21 cellular contexts compared by ENCODE assay signal in the genomic region with DNA sequence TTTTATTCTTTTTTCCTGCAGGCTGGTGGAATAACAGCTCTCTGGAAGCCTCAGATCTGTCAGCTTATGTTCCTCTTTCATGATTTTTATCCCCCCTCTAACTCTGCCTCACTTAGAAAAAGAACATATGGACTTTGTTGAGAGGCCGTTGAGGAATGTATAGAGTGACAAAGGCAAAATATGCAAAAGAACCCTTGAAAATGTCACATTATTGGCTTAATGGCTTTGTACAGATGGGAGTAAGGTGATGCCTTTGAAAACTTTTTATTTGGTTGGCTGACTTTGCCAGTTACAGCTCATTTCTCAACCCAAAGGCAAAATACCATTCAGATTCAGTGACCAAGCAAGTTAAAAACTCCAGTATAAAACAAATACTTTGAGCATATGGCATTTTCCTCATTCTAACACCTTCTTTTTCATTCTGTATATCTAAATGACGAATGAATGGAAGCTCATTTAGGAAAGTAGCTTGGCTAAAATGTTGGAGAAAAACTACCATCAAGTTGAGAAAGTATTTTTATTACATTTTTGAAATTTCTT.
DNase-seq lines count a peak whose midpoint lies in the region; ATAC-seq, FAIRE-seq and TF ChIP-seq lines count a peak whose summit lies in the region.
"Had no signal": no experiment of that assay in that cellular context is flagged by ENCODE, and none has a peak within 500 bp of the region (broad histone marks: within the 10 kb centered on the region; RNA-seq: fewer than 3 reads in every experiment).

No MANE protein-coding gene starts in this region.

- no peak overlapping the region for H2BK15ac ChIP-seq in H9 (ENCODE audit: low read depth, low read length)

- H3K4me3 ChIP-seq in BLaER1 (no peak overlapping the region), astrocyte (ENCODE audit: insufficient read depth, low read depth, low read length) (no peak overlapping the region), rectal smooth muscle tissue (ENCODE audit: low read length) (no peak overlapping the region)
- H3K4me3 ChIP-seq: dorsolateral prefrontal cortex, upper lobe of right lung had no signal

- H3K27me3 ChIP-seq in BLaER1, result no peaks in the 10 kb centered on the region
- no peaks in the 10 kb centered on the region for H3K27me3 ChIP-seq in astrocyte (ENCODE audit: insufficient read depth, low read length)
- no peaks in the 10 kb centered on the region for H3K27me3 ChIP-seq in rectal smooth muscle tissue (ENCODE audit: control insufficient read depth, insufficient read depth, low read length)
- no peaks in the 10 kb centered on the region for H3K27me3 ChIP-seq in H9 (ENCODE audit: insufficient read depth, low read length)
- H3K27me3 ChIP-seq: dorsolateral prefrontal cortex, neutrophil, upper lobe of right lung had no signal

- H2BK12ac ChIP-seq in H9 (ENCODE audit: insufficient read length, low read depth, low read length), result no peak overlapping the region

- no peaks in the 10 kb centered on the region for H3K23me2 ChIP-seq in H9 (ENCODE audit: insufficient read length, low read depth, low read length, poor library complexity, severe bottlenecking)

- no peaks in the 10 kb centered on the region for H3K36me3 ChIP-seq in BLaER1
- no peaks in the 10 kb centered on the region for H3K36me3 ChIP-seq in astrocyte (ENCODE audit: insufficient read depth, low read length)
- H3K36me3 ChIP-seq in rectal smooth muscle tissue (ENCODE audit: control insufficient read depth, insufficient read depth, low read length), result no peaks in the 10 kb centered on the region
- H3K36me3 ChIP-seq: neutrophil, upper lobe of right lung had no signal

- no peak overlapping the region for H3T11ph ChIP-seq in H9 (ENCODE audit: low read length)

- H3K27ac Mint-ChIP-seq in astrocyte (ENCODE audit: unreplicated experiment), result no peak overlapping the region
- H3K27ac Mint-ChIP-seq in stimulated activated effector memory CD8-positive, alpha-beta T cell treated with anti-CD3 and anti-CD28 coated beads, Interleukin-12 subunit alpha, Interleukin-12 subunit beta, amount 100 ng/mL, for 72 hours, result no peak overlapping the region
- H3K27ac Mint-ChIP-seq in H9, result no peak overlapping the region
- H3K27ac Mint-ChIP-seq: activated naive CD4-positive, alpha-beta T cell treated with anti-CD3 and anti-CD28 coated beads for 36 hours; activated T-cell treated with anti-CD3 and anti-CD28 coated beads, Interleukin-2, amount 50 U/mL, for 72 hours; CD4-positive, CD25-positive, alpha-beta regulatory T cell; immature natural killer cell had no signal

- peak overlapping the region; percentile 21; the same call in 1 of the 2 replicates for H3K4me2 ChIP-seq in BLaER1
- H3K4me2 ChIP-seq in astrocyte (ENCODE audit: low read length), result no peak overlapping the region
- no peak overlapping the region for H3K4me2 ChIP-seq in H9 (ENCODE audit: insufficient read depth, insufficient read length, low read length)

- H2AK5ac ChIP-seq in H9 (ENCODE audit: insufficient read length, low read length), result no peak overlapping the region

- peak; percentile 75 for FAIRE-seq in astrocyte (lab: Jason Lieb, UNC)

- H3K4me1 Mint-ChIP-seq in astrocyte (ENCODE audit: low read depth, unreplicated experiment), result peaks cover 7% of the 10 kb centered on the region
- H3K4me1 Mint-ChIP-seq in stimulated activated effector memory CD8-positive, alpha-beta T cell treated with anti-CD3 and anti-CD28 coated beads, Interleukin-12 subunit alpha, Interleukin-12 subunit beta, amount 100 ng/mL, for 72 hours, result no peaks in the 10 kb centered on the region
- H3K4me1 Mint-ChIP-seq in H9, result no peaks in the 10 kb centered on the region
- H3K4me1 Mint-ChIP-seq: CD4-positive, CD25-positive, alpha-beta regulatory T cell; immature natural killer cell had no signal

- no peak overlapping the region for H3K4ac ChIP-seq in H9 (ENCODE audit: low read depth, low read length)

- H3K14ac ChIP-seq in H9 (ENCODE audit: insufficient read depth, low read length), result no peak overlapping the region

- no peak overlapping the region for H4K8ac ChIP-seq in H9 (replicated peaks; ENCODE audit: insufficient read length, low read depth, low read length)

- H3K9me3 ChIP-seq in BLaER1 (no peaks in the 10 kb centered on the region), astrocyte (ENCODE audit: insufficient read depth, low read depth, low read length) (no peaks in the 10 kb centered on the region), H9 (ENCODE audit: control insufficient read depth, low read depth, low read length) (no peaks in the 10 kb centered on the region)
- H3K9me3 ChIP-seq: neutrophil, upper lobe of right lung had no signal

- H3K27ac ChIP-seq in BLaER1, result no peak overlapping the region
- no peak overlapping the region for H3K27ac ChIP-seq in astrocyte (ENCODE audit: low read depth, low read length)
- H3K27ac ChIP-seq in rectal smooth muscle tissue (ENCODE audit: low read depth, low read length), result peak overlapping the region; percentile 52
- no peak overlapping the region for H3K27ac ChIP-seq in H9 (ENCODE audit: insufficient read length, low read depth, low read length)
- H3K27ac ChIP-seq: neutrophil, upper lobe of right lung had no signal

- H3K36me3 Mint-ChIP-seq in astrocyte (ENCODE audit: low read depth, unreplicated experiment) (no peaks in the 10 kb centered on the region), H9 (ENCODE audit: insufficient read depth in 1 of 3, low read depth in 3 of 3) (no peaks in the 10 kb centered on the region)
- H3K36me3 Mint-ChIP-seq in stimulated activated effector memory CD8-positive, alpha-beta T cell treated with anti-CD3 and anti-CD28 coated beads, Interleukin-12 subunit alpha, Interleukin-12 subunit beta, amount 100 ng/mL, for 72 hours, result no peaks in the 10 kb centered on the region
- H3K36me3 Mint-ChIP-seq: CD4-positive, CD25-positive, alpha-beta regulatory T cell; immature natural killer cell had no signal

- H2BK5ac ChIP-seq in H9 (ENCODE audit: insufficient read length, low read length), result no peak overlapping the region

- no peaks in the 10 kb centered on the region for H3K79me1 ChIP-seq in H9 (ENCODE audit: insufficient read depth, low read depth, low read length, poor library complexity, severe bottlenecking)

- ATAC-seq in GM21447 (IDR thresholded peaks at IDR 0.05; ENCODE audit: unreplicated experiment), result no peak
- no peak for ATAC-seq in stimulated activated effector memory CD8-positive, alpha-beta T cell treated with anti-CD3 and anti-CD28 coated beads, Interleukin-12 subunit alpha, Interleukin-12 subunit beta, amount 100 ng/mL, for 72 hours
- ATAC-seq: activated T-cell treated with anti-CD3 and anti-CD28 coated beads, Interleukin-2, amount 50 U/mL, for 72 hours; upper lobe of right lung had no signal

- H3K4me3 Mint-ChIP-seq in astrocyte (ENCODE audit: unreplicated experiment) (no peak overlapping the region), H9 (no peak overlapping the region)
- H3K4me3 Mint-ChIP-seq in stimulated activated effector memory CD8-positive, alpha-beta T cell treated with anti-CD3 and anti-CD28 coated beads, Interleukin-12 subunit alpha, Interleukin-12 subunit beta, amount 100 ng/mL, for 72 hours, result no peak overlapping the region
- H3K4me3 Mint-ChIP-seq: activated naive CD4-positive, alpha-beta T cell treated with anti-CD3 and anti-CD28 coated beads for 36 hours; activated T-cell treated with anti-CD3 and anti-CD28 coated beads, Interleukin-2, amount 50 U/mL, for 72 hours; CD4-positive, CD25-positive, alpha-beta regulatory T cell; immature natural killer cell had no signal

- no peak overlapping the region for H2BK20ac ChIP-seq in H9 (ENCODE audit: low read depth, low read length, poor library complexity, severe bottlenecking)

- H3K18ac ChIP-seq in H9 (ENCODE audit: insufficient read length, low read depth, low read length), result no peak overlapping the region

- H3K9ac ChIP-seq in BLaER1 (no peak overlapping the region), astrocyte (ENCODE audit: low read length) (no peak overlapping the region), rectal smooth muscle tissue (ENCODE audit: low read length) (no peak overlapping the region), H9 (ENCODE audit: extremely low read depth, insufficient read length, low read length) (no peak overlapping the region)

- no peaks in the 10 kb centered on the region for H4K20me1 ChIP-seq in BLaER1
- H4K20me1 ChIP-seq in astrocyte (ENCODE audit: insufficient read depth, low read length), result no peaks in the 10 kb centered on the region
- H4K20me1 ChIP-seq in H9 (ENCODE audit: control insufficient read depth, insufficient read depth, insufficient read length), result no peaks in the 10 kb centered on the region

- no peaks in the 10 kb centered on the region for H3K9me3 Mint-ChIP-seq in astrocyte (ENCODE audit: unreplicated experiment)
- no peaks in the 10 kb centered on the region for H3K9me3 Mint-ChIP-seq in stimulated activated effector memory CD8-positive, alpha-beta T cell treated with anti-CD3 and anti-CD28 coated beads, Interleukin-12 subunit alpha, Interleukin-12 subunit beta, amount 100 ng/mL, for 72 hours
- H3K9me3 Mint-ChIP-seq in H9, result no peaks in the 10 kb centered on the region
- H3K9me3 Mint-ChIP-seq: activated naive CD4-positive, alpha-beta T cell treated with anti-CD3 and anti-CD28 coated beads for 36 hours; activated T-cell treated with anti-CD3 and anti-CD28 coated beads, Interleukin-2, amount 50 U/mL, for 72 hours had no signal

- H3K56ac ChIP-seq in H9 (ENCODE audit: insufficient read length, low read depth, low read length), result no peak overlapping the region

- H2AFZ ChIP-seq in astrocyte (ENCODE audit: low read depth, low read length) (no peak overlapping the region), H9 (ENCODE audit: low read length) (no peak overlapping the region)

- WGBS in H9 (ENCODE audit: extremely low coverage, insufficient read length, low lambda C conversion rate), result no CpG with 5 or more reads among the region's 2 CpGs

- TF ChIP-seq CTCF in astrocyte (IDR thresholded peaks at IDR 0.05; ENCODE audit: insufficient read depth, low read depth, low read length) (no peak), H9 (conservative IDR thresholded peaks at IDR 0.05) (no peak)

- DNase-seq in NCI-H2171 (lab: John Stamatoyannopoulos, UW) (peak; percentile 62), astrocyte (ENCODE audit: low read depth) (no peak), medulla oblongata (ENCODE audit: extremely low spot score) (no peak), H9 (no peak)
- no peak for DNase-seq in stimulated activated effector memory CD8-positive, alpha-beta T cell treated with anti-CD3 and anti-CD28 coated beads, Interleukin-12 subunit alpha, Interleukin-12 subunit beta, amount 100 ng/mL, for 72 hours (ENCODE audit: low spot score in 2 of 2)
- DNase-seq: activated CD4-positive, CD25-positive, alpha-beta regulatory T cell treated with anti-CD3 and anti-CD28 coated beads, Interleukin-2, amount 50 U/mL, for 72 hours; activated naive CD4-positive, alpha-beta T cell treated with anti-CD3 and anti-CD28 coated beads for 36 hours; activated T-cell treated with anti-CD3 and anti-CD28 coated beads, Interleukin-2, amount 50 U/mL, for 72 hours; CD4-positive, CD25-positive, alpha-beta regulatory T cell; immature natural killer cell; NCI-H1092; NCI-H2081; retina; stimulated activated CD4-positive, alpha-beta T cell treated with anti-CD3 and anti-CD28 coated beads, Interleukin-12 subunit alpha, Interleukin-12 subunit beta, amount 100 ng/mL, for 4 hours; SW 1271; upper lobe of right lung had no signal

- H4K91ac ChIP-seq in H9 (ENCODE audit: insufficient read length, low read depth, low read length), result no peak overlapping the region

- no peak overlapping the region for H2BK120ac ChIP-seq in H9 (ENCODE audit: low read depth, low read length, poor library complexity, severe bottlenecking)

- H3K27me3 Mint-ChIP-seq in astrocyte (ENCODE audit: low read depth, unreplicated experiment), result no peaks in the 10 kb centered on the region
- H3K27me3 Mint-ChIP-seq in H9 (ENCODE audit: low read depth), result no peaks in the 10 kb centered on the region
- H3K27me3 Mint-ChIP-seq: CD4-positive, CD25-positive, alpha-beta regulatory T cell had no signal

- H3K4me1 ChIP-seq in BLaER1 (peaks cover 10% of the 10 kb centered on the region), astrocyte (ENCODE audit: insufficient read depth, low read length) (peaks cover 6% of the 10 kb centered on the region), rectal smooth muscle tissue (ENCODE audit: control insufficient read depth, insufficient read depth, low read length) (peaks cover 46% of the 10 kb centered on the region), H9 (ENCODE audit: insufficient read depth, low read length) (no peaks in the 10 kb centered on the region)
- H3K4me1 ChIP-seq: upper lobe of right lung had no signal

- H3K23ac ChIP-seq in H9 (ENCODE audit: insufficient read length, low read depth, low read length), result no peak overlapping the region

- no peak overlapping the region for H4K5ac ChIP-seq in H9 (ENCODE audit: insufficient read length, low read depth, low read length)

- H3K79me2 ChIP-seq in astrocyte (ENCODE audit: insufficient read depth, low read length), result no peaks in the 10 kb centered on the region
- no peaks in the 10 kb centered on the region for H3K79me2 ChIP-seq in H9 (ENCODE audit: insufficient read depth, low read length)
